Comparison of ENCODE assay signal across 12 cellular contexts in genomic region chr13:40103864-40104263, GRCh38.
"Had no signal": no experiment of that assay in that cellular context is flagged by ENCODE, and none has a peak within 500 bp of the region (broad histone marks: within the 10 kb centered on the region; RNA-seq: fewer than 3 reads in every experiment).

No MANE protein-coding gene starts in this region.

- ATAC-seq: left lobe of liver; naive thymus-derived CD4-positive, alpha-beta T cell; pancreas; sciatic nerve had no signal

- H3K27me3 Mint-ChIP-seq: activated naive CD8-positive, alpha-beta T cell treated with anti-CD3 and anti-CD28 coated beads, Interleukin-2, amount 10 ng/mL, durations not matched to agents 7 days and 5 days; naive thymus-derived CD4-positive, alpha-beta T cell had no signal

- H3K27ac ChIP-seq: ascending aorta, breast epithelium, pancreas, spleen had no signal

- DNase-seq: activated CD4-positive, alpha-beta T cell treated with anti-CD3 and anti-CD28 coated beads, Interleukin-2, amount 50 U/mL, for 4 hours; activated CD4-positive, CD25-positive, alpha-beta regulatory T cell; activated naive CD8-positive, alpha-beta T cell treated with anti-CD3 and anti-CD28 coated beads, Interleukin-2, amount 10 ng/mL, durations not matched to agents 7 days and 5 days; endodermal cell; naive thymus-derived CD4-positive, alpha-beta T cell; pancreas; spleen; SW 1271 had no signal

- H3K9me3 ChIP-seq: ascending aorta, breast epithelium, pancreas had no signal

- H3K36me3 ChIP-seq: ascending aorta, breast epithelium, pancreas, spleen had no signal

- H3K27ac Mint-ChIP-seq: activated naive CD8-positive, alpha-beta T cell treated with anti-CD3 and anti-CD28 coated beads, Interleukin-2, amount 10 ng/mL, durations not matched to agents 7 days and 5 days; endodermal cell had no signal

- H3K27me3 ChIP-seq: ascending aorta, breast epithelium, pancreas, spleen had no signal

- H3K4me1 ChIP-seq: breast epithelium, pancreas had no signal

- H3K4me3 Mint-ChIP-seq: activated naive CD8-positive, alpha-beta T cell treated with anti-CD3 and anti-CD28 coated beads, Interleukin-2, amount 10 ng/mL, durations not matched to agents 7 days and 5 days; endodermal cell; naive thymus-derived CD4-positive, alpha-beta T cell had no signal

- H3K4me3 ChIP-seq: ascending aorta, breast epithelium, pancreas, spleen had no signal
